Comparison of ENCODE assay signal across 8 cellular contexts in genomic region chr2:25362564-25363145, GRCh38. TPM values are rescaled to one million over a fixed set of nuclear protein-coding genes. Genes with fewer than 3 reads are reported as not detected.
DNase-seq lines count a peak whose midpoint lies in the region; ATAC-seq and TF ChIP-seq lines count a peak whose summit lies in the region.

No MANE protein-coding gene starts in this region.

- H3K27ac ChIP-seq in OCI-LY1 (ENCODE audit: low read depth, low read length, poor library complexity, severe bottlenecking) = peak overlapping the region; percentile 52

- peak overlapping the region; percentile 26; the same call in 1 of the 2 replicates for H2AFZ ChIP-seq in OCI-LY1 (ENCODE audit: low read length)

- H3K9me3 ChIP-seq in OCI-LY1 (ENCODE audit: low read length) = no peaks in the 10 kb centered on the region

- H3K9me2 ChIP-seq in OCI-LY1 (ENCODE audit: low read depth, low read length) = no peaks in the 10 kb centered on the region

- peak overlapping the region; percentile 79 for H3K4me2 ChIP-seq in OCI-LY1 (ENCODE audit: low read length)

- H3K4me3 ChIP-seq in OCI-LY1 (ENCODE audit: low read depth, low read length, poor library complexity, severe bottlenecking) = peak overlapping the region; percentile 58

- no peak for TF ChIP-seq CTCF in OCI-LY1 (IDR thresholded peaks at IDR 0.05; ENCODE audit: low read length)

- ATAC-seq in GM18861 (IDR thresholded peaks at IDR 0.05; ENCODE audit: unreplicated experiment) = peak; percentile 62
- peak; percentile 59 for ATAC-seq in HG02884 (IDR thresholded peaks at IDR 0.05; ENCODE audit: unreplicated experiment)
- peak; percentile 42 for ATAC-seq in left ventricle myocardium superior

- intact Hi-C loops in left ventricle myocardium superior (cut with micrococcal nuclease) = no loop called here

- H4K20me1 ChIP-seq in OCI-LY1 (ENCODE audit: insufficient read depth, low read length) = no peaks in the 10 kb centered on the region

- H3K4me1 ChIP-seq in OCI-LY1 (ENCODE audit: insufficient read depth, low read length, severe bottlenecking) = peaks cover 14% of the 10 kb centered on the region

- H3K36me3 ChIP-seq in OCI-LY1 (ENCODE audit: insufficient read depth, low read length) = no peaks in the 10 kb centered on the region

- DNase-seq in activated gamma-delta T cell treated with Interleukin-2 at 50 U/mL for 16 hours = peak; percentile 44
- DNase-seq in left ventricle myocardium superior = peak; percentile 54
- peak; percentile 58 to 60 for DNase-seq in stimulated activated CD4-positive, alpha-beta T cell treated with anti-CD3 and anti-CD28 coated beads, Interleukin-2, amount 100 ng/mL, for 24 hours
- DNase-seq in iPS-NIHi7 (ENCODE audit: extremely low spot score) = no peak
- no peak for DNase-seq in HuH-7 (ENCODE audit: low spot score)

- H3K9ac ChIP-seq in OCI-LY1 (ENCODE audit: low read length) = peak overlapping the region; percentile 28

- H3F3A ChIP-seq in OCI-LY1 (ENCODE audit: insufficient read depth, low read length) = no peaks in the 10 kb centered on the region

- no peaks in the 10 kb centered on the region for H3K79me2 ChIP-seq in OCI-LY1 (ENCODE audit: insufficient read depth, low read length)

- 0 out of 2 replicates have a peak, but pooled peaks cover 3% of the 10 kb centered on the region for H3K27me3 ChIP-seq in OCI-LY1 (ENCODE audit: insufficient read depth, low read length)

RNA-seq across cellular contexts. Expression of gene DNMT3A, which starts 20.9 kb away (rescaled TPM):
- total RNA-seq in left ventricle myocardium superior = 21.1 TPM

Comparison
In these comparisons a context has a peak if more than half of its experiments do, and no peak if none do; other contexts are left out.
1. DNase-seq: peak in activated gamma-delta T cell treated with Interleukin-2 at 50 U/mL for 16 hours (single experiment), left ventricle myocardium superior (single experiment) and stimulated activated CD4-positive, alpha-beta T cell treated with anti-CD3 and anti-CD28 coated beads, Interleukin-2, amount 100 ng/mL, for 24 hours (2 of 2); none in iPS-NIHi7 (single experiment) and HuH-7 (single experiment).
2. Peak in every context shown above with its lines, with median percentiles within 50 percentile points of each other: ATAC-seq.